ENCODE assay signal across 9 cellular contexts in genomic region chr10:104824378-104825006, GRCh38.
DNase-seq lines count a peak whose midpoint lies in the region; ATAC-seq, FAIRE-seq and TF ChIP-seq lines count a peak whose summit lies in the region.
"Had no signal": no experiment of that assay in that cellular context is flagged by ENCODE, and none has a peak within 500 bp of the region (broad histone marks: within the 10 kb centered on the region; RNA-seq: fewer than 3 reads in every experiment).

No MANE protein-coding gene starts in this region.

- H3K9me3 ChIP-seq in astrocyte (ENCODE audit: insufficient read depth, low read depth, low read length), result peaks cover 5% of the 10 kb centered on the region

- no peak overlapping the region for H3K9ac ChIP-seq in astrocyte (ENCODE audit: low read length)

- DNase-seq in GM13977 (ENCODE audit: low spot score), result peak; percentile 17
- peak; percentile 38 for DNase-seq in KBM-7
- peak; percentile 27 for DNase-seq in astrocyte (ENCODE audit: low read depth)
- DNase-seq in neural crest cell (ENCODE audit: low read depth, low spot score), result peak; percentile 59
- DNase-seq in T-helper 2 cell treated with Interferon-gamma antibody and Interleukin-4, amounts not matched to agents 5 μg/mL and 100 μg/mL, for 36 hours (ENCODE audit: low spot score), result no peak
- no peak for DNase-seq in ureter (ENCODE audit: low spot score)

- H4K20me1 ChIP-seq in astrocyte (ENCODE audit: insufficient read depth, low read length), result no peaks in the 10 kb centered on the region

- H3K36me3 Mint-ChIP-seq in astrocyte (ENCODE audit: low read depth, unreplicated experiment) (no peaks in the 10 kb centered on the region), neural crest cell (ENCODE audit: low read depth) (peaks cover 2% of the 10 kb centered on the region)
- H3K36me3 Mint-ChIP-seq in T-helper 2 cell treated with Interferon-gamma antibody and Interleukin-4, amounts not matched to agents 5 μg/mL and 100 μg/mL, for 36 hours (ENCODE audit: low read depth), result no peaks in the 10 kb centered on the region

- H3K4me3 Mint-ChIP-seq in astrocyte (ENCODE audit: unreplicated experiment) (no peak overlapping the region), neural crest cell (no peak overlapping the region)
- H3K4me3 Mint-ChIP-seq in T-helper 2 cell treated with Interferon-gamma antibody and Interleukin-4, amounts not matched to agents 5 μg/mL and 100 μg/mL, for 36 hours, result no peak overlapping the region

- no peak overlapping the region for H3K4me3 ChIP-seq in astrocyte (ENCODE audit: insufficient read depth, low read depth, low read length)

- H2AFZ ChIP-seq in astrocyte (ENCODE audit: low read depth, low read length), result no peak overlapping the region

- in situ Hi-C loops in GM13977 (cut with MboI; ENCODE audit: low pct_unique_long_range_greater_than_20kb, low sequenced_read_pairs, unreplicated experiment), result no loop called here
- in situ Hi-C loops in KBM-7 (cut with MboI; ENCODE audit: low pct_unique_long_range_greater_than_20kb, low sequenced_read_pairs), result no loop called here

- no peak overlapping the region for H3K27ac ChIP-seq in astrocyte (ENCODE audit: low read depth, low read length)

- no peaks in the 10 kb centered on the region for H3K79me2 ChIP-seq in astrocyte (ENCODE audit: insufficient read depth, low read length)

- peaks cover 35% of the 10 kb centered on the region for H3K27me3 Mint-ChIP-seq in astrocyte (ENCODE audit: low read depth, unreplicated experiment)
- H3K27me3 Mint-ChIP-seq in neural crest cell (ENCODE audit: low read depth), result peaks cover 15% of the 10 kb centered on the region
- H3K27me3 Mint-ChIP-seq in T-helper 2 cell treated with Interferon-gamma antibody and Interleukin-4, amounts not matched to agents 5 μg/mL and 100 μg/mL, for 36 hours (ENCODE audit: low read depth), result no peaks in the 10 kb centered on the region

- H3K36me3 ChIP-seq in astrocyte (ENCODE audit: insufficient read depth, low read length), result no peaks in the 10 kb centered on the region

- FAIRE-seq in astrocyte (lab: Jason Lieb, UNC), result no peak
- FAIRE-seq: TTC549 had no signal

- H3K4me1 ChIP-seq in astrocyte (ENCODE audit: insufficient read depth, low read length), result no peaks in the 10 kb centered on the region

- H3K27me3 ChIP-seq in astrocyte (ENCODE audit: insufficient read depth, low read length), result no peaks in the 10 kb centered on the region

- ATAC-seq in HG02852 (IDR thresholded peaks at IDR 0.05; ENCODE audit: unreplicated experiment) (no peak), GM21515 (IDR thresholded peaks at IDR 0.05; ENCODE audit: unreplicated experiment) (no peak)

- H3K9me3 Mint-ChIP-seq in astrocyte (ENCODE audit: unreplicated experiment) (peaks cover 15% of the 10 kb centered on the region), neural crest cell (peaks cover 8% of the 10 kb centered on the region)
- no peaks in the 10 kb centered on the region for H3K9me3 Mint-ChIP-seq in T-helper 2 cell treated with Interferon-gamma antibody and Interleukin-4, amounts not matched to agents 5 μg/mL and 100 μg/mL, for 36 hours

- TF ChIP-seq CTCF in GM13977 (IDR thresholded peaks at IDR 0.05; ENCODE audit: extremely low read depth, insufficient read depth, missing control alignments) (no peak), astrocyte (IDR thresholded peaks at IDR 0.05; ENCODE audit: insufficient read depth, low read depth, low read length) (no peak), neural crest cell (conservative IDR thresholded peaks at IDR 0.05) (no peak)

- H3K4me2 ChIP-seq in astrocyte (ENCODE audit: low read length), result no peak overlapping the region

- H3K27ac Mint-ChIP-seq in astrocyte (ENCODE audit: unreplicated experiment) (no peak overlapping the region), neural crest cell (ENCODE audit: unreplicated experiment) (no peak overlapping the region)
- H3K27ac Mint-ChIP-seq in T-helper 2 cell treated with Interferon-gamma antibody and Interleukin-4, amounts not matched to agents 5 μg/mL and 100 μg/mL, for 36 hours, result no peak overlapping the region

- no peaks in the 10 kb centered on the region for H3K4me1 Mint-ChIP-seq in astrocyte (ENCODE audit: low read depth, unreplicated experiment)
- no peaks in the 10 kb centered on the region for H3K4me1 Mint-ChIP-seq in neural crest cell
- H3K4me1 Mint-ChIP-seq in T-helper 2 cell treated with Interferon-gamma antibody and Interleukin-4, amounts not matched to agents 5 μg/mL and 100 μg/mL, for 36 hours (ENCODE audit: low read depth), result no peaks in the 10 kb centered on the region

Comparison
In these comparisons a context has a peak if more than half of its experiments do, and no peak if none do; other contexts are left out.
1. DNase-seq: peak in GM13977 (single experiment), KBM-7 (single experiment), astrocyte (single experiment) and neural crest cell (single experiment); none in T-helper 2 cell treated with Interferon-gamma antibody and Interleukin-4, amounts not matched to agents 5 μg/mL and 100 μg/mL, for 36 hours (single experiment) and ureter (single experiment).